In the genomic region with DNA sequence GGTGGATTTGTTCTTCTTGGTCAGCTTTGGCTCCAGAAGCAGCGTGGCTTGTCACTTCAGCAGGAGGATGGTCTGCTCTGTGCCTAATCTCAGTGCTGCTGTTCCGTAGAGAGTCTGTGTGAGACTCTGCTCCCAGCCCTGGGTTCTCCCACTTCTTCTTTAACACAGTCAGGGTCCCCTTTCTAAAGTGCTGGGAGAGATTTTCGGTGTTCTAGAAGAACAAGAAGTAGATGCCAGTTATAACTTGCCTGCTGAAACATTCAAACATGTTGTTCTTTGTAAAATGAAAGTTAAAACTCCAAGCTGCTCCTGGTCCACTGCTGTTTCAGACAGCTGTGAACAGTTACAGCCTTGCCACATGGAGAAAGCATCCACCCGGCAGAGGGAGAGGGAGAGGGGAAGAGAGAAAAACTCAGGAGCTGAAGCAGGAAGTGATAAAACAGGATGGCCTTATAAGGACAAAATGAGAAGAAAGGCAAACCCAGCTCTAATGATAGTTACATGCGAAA, we compare ENCODE assay signal across 9 cellular contexts. TPM values are rescaled to one million over a fixed set of nuclear protein-coding genes. Genes with fewer than 3 reads are reported as not detected.
DNase-seq lines count a peak whose midpoint lies in the region; ATAC-seq, FAIRE-seq and TF ChIP-seq lines count a peak whose summit lies in the region.
"Had no signal": no experiment of that assay in that cellular context is flagged by ENCODE, and none has a peak within 500 bp of the region (broad histone marks: within the 10 kb centered on the region; RNA-seq: fewer than 3 reads in every experiment).

No MANE protein-coding gene starts in this region.

- no peak for TF ChIP-seq CTCF in MCF 10A (IDR thresholded peaks at IDR 0.05; ENCODE audit: unreplicated experiment)

- H3K27me3 Mint-ChIP-seq in MCF 10A (ENCODE audit: insufficient read depth, unreplicated experiment) = no peaks in the 10 kb centered on the region

- POLR2A ChIA-PET in MCF 10A (lab: Yijun Ruan, JAX) = interaction anchor here (0.6 to 4.6 kb wide), 22 partner anchors 9 to 179 kb away, joined by 3 to 73 read pairs (median 8); a partner anchor contains a TSS

- H3K4me3 ChIP-seq in iPS-18a (ENCODE audit: low read length) (peak overlapping the region; percentile 69), skeletal muscle satellite cell (ENCODE audit: low read length) (peak overlapping the region; percentile 78)

- peak; percentile 94 for DNase-seq in EL
- peak; percentile 79 for DNase-seq in HTR-8/SVneo (ENCODE audit: insufficient read length, low spot score)
- peak; percentile 74 for DNase-seq in RCC 7860 (ENCODE audit: low spot score)
- peak; percentile 85 for DNase-seq in MCF 10A (ENCODE audit: unreplicated experiment)

- no peak overlapping the region for H3K27ac Mint-ChIP-seq in MCF 10A (ENCODE audit: low read depth, unreplicated experiment)

- no peak overlapping the region for H3K4me3 Mint-ChIP-seq in MCF 10A (ENCODE audit: unreplicated experiment)

- peaks cover 12% of the 10 kb centered on the region for H3K4me1 ChIP-seq in iPS-18a (ENCODE audit: control insufficient read depth, low read depth, low read length)
- peaks cover 19% of the 10 kb centered on the region for H3K4me1 ChIP-seq in skeletal muscle satellite cell (ENCODE audit: control insufficient read depth, insufficient read depth, low read length)

- no peak for FAIRE-seq in HTR-8/SVneo (lab: Jason Lieb, UNC)
- FAIRE-seq in RCC 7860 (lab: Jason Lieb, UNC) = peak; percentile 78
- FAIRE-seq: colon had no signal

- no peaks in the 10 kb centered on the region for H3K36me3 Mint-ChIP-seq in MCF 10A (ENCODE audit: insufficient read depth, unreplicated experiment)

- peaks cover 18% of the 10 kb centered on the region for H3K4me1 Mint-ChIP-seq in MCF 10A (ENCODE audit: insufficient read depth, unreplicated experiment)

- no peaks in the 10 kb centered on the region for H3K9me3 ChIP-seq in iPS-18a (ENCODE audit: control insufficient read depth, low read depth, low read length)
- H3K9me3 ChIP-seq in skeletal muscle satellite cell (replicated peaks; ENCODE audit: low read length) = no peaks in the 10 kb centered on the region

- no peaks in the 10 kb centered on the region for H3K27me3 ChIP-seq in iPS-18a (ENCODE audit: control insufficient read depth, insufficient read depth, low read length)
- H3K27me3 ChIP-seq in skeletal muscle satellite cell (ENCODE audit: control insufficient read depth, insufficient read depth, low read length) = no peaks in the 10 kb centered on the region

- CTCF ChIA-PET in MCF 10A (lab: Yijun Ruan, JAX) = interaction anchor here (0.5 to 2.2 kb wide), 15 partner anchors 10 to 607 kb away, joined by 3 to 14 read pairs (median 4); a partner anchor contains a TSS

- ATAC-seq in GM19463 (IDR thresholded peaks at IDR 0.05; ENCODE audit: unreplicated experiment) (no peak), GM21515 (IDR thresholded peaks at IDR 0.05; ENCODE audit: unreplicated experiment) (no peak)

- peak overlapping the region; percentile 81 for H3K4me2 ChIP-seq in skeletal muscle satellite cell (ENCODE audit: low read length)

- H3K9me3 Mint-ChIP-seq in MCF 10A (ENCODE audit: unreplicated experiment) = no peaks in the 10 kb centered on the region

- no peaks in the 10 kb centered on the region for H3K36me3 ChIP-seq in iPS-18a (ENCODE audit: control insufficient read depth, low read depth, low read length)
- peaks cover 18% of the 10 kb centered on the region for H3K36me3 ChIP-seq in skeletal muscle satellite cell (ENCODE audit: insufficient read depth, low read length)

- intact Hi-C loops in MCF 10A (cut with micrococcal nuclease) = loop anchor here (1.0 to 2.0 kb wide), 4 partner anchors 25 to 178 kb away; a partner anchor contains a TSS

- H3K9ac ChIP-seq in iPS-18a (ENCODE audit: low read length) (peak overlapping the region; percentile 71), skeletal muscle satellite cell (ENCODE audit: low read depth, low read length) (peak overlapping the region; percentile 95)

- BruUV-seq in MCF 10A (replicated peaks; lab: Mats Ljungman, UMichigan) = TSS peak; percentile 75

- H3K27ac ChIP-seq in iPS-18a (ENCODE audit: low read length) = peak overlapping the region; percentile 50

RNA-seq across cellular contexts. Expression of a gene that starts 55.2 kb away (rescaled TPM):
- 56.8 and 58.1 TPM in 2 replicates for total RNA-seq in MCF 10A (2022)
- 21.3 and 27.3 TPM in 2 replicates for total RNA-seq in skeletal muscle satellite cell (2012; rRNA removed)
